8 cellular contexts compared by ENCODE assay signal in the genomic region with DNA sequence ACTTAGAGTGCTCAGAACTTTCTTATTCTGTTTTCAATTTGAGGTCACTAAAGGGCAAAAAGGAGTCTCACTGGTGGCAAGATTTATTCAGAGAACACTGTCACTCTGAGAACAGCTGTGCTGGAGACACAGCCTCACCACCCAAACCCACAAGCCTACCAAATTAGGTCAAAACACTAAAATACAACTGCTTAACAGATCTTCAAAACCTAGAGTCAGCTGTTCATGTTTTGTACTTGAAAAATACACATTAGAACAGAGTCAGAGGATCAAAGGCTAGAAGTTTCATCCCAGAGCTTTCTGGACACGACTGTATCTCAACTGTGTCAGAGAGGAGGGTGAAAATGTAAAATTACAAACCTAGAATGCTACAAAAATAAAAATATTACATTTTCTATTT.
DNase-seq lines count a peak whose midpoint lies in the region; ATAC-seq and TF ChIP-seq lines count a peak whose summit lies in the region.

No MANE protein-coding gene starts in this region.

- TF ChIP-seq CTCF in esophagus muscularis mucosa (IDR thresholded peaks at IDR 0.05), result no peak

- no peak overlapping the region for H3K4ac ChIP-seq in mesendoderm (ENCODE audit: low read depth, low read length)

- no peaks in the 10 kb centered on the region for H3K79me2 ChIP-seq in mesendoderm (ENCODE audit: control insufficient read depth, insufficient read depth, low read length)

- H3K27ac ChIP-seq in BLaER1 (peak overlapping the region; percentile 32), esophagus muscularis mucosa (replicated peaks in 1 of 4) (peak overlapping the region; percentile 41 to 68 (median 52)), mesendoderm (ENCODE audit: low read depth, low read length) (no peak overlapping the region)

- H3K56ac ChIP-seq in mesendoderm (ENCODE audit: low read length), result no peak overlapping the region

- H3K18ac ChIP-seq in mesendoderm (ENCODE audit: low read length), result no peak overlapping the region

- H2BK5ac ChIP-seq in mesendoderm (ENCODE audit: low read length), result no peak overlapping the region

- H3K4me3 ChIP-seq in BLaER1, result no peak overlapping the region
- H3K4me3 ChIP-seq in esophagus muscularis mucosa, result no peak overlapping the region
- H3K4me3 ChIP-seq in mesendoderm (ENCODE audit: low read length), result no peak overlapping the region

- ATAC-seq in GM19328 (IDR thresholded peaks at IDR 0.05; ENCODE audit: unreplicated experiment) (peak; percentile 90), HG03159 (IDR thresholded peaks at IDR 0.05; ENCODE audit: unreplicated experiment) (peak; percentile 87)

- H3K23ac ChIP-seq in mesendoderm (ENCODE audit: low read length), result no peak overlapping the region

- H3K9ac ChIP-seq in BLaER1 (no peak overlapping the region), mesendoderm (ENCODE audit: low read length) (no peak overlapping the region)

- intact Hi-C loops in esophagus muscularis mucosa (cut with DNase I), result no loop called here

- 63% methylated on average over 1 of the region's 1 CpG for WGBS in esophagus muscularis mucosa
- no CpG with 5 or more reads among the region's 1 CpG for WGBS in mesendoderm (ENCODE audit: extremely low coverage, insufficient coverage, low lambda C conversion rate)

- H3K79me1 ChIP-seq in mesendoderm (ENCODE audit: low read length), result no peaks in the 10 kb centered on the region

- no peaks in the 10 kb centered on the region for H4K20me1 ChIP-seq in BLaER1

- H3K27me3 ChIP-seq in BLaER1, result no peaks in the 10 kb centered on the region
- no peaks in the 10 kb centered on the region for H3K27me3 ChIP-seq in esophagus muscularis mucosa
- H3K27me3 ChIP-seq in mesendoderm (ENCODE audit: insufficient read depth, low read length, poor library complexity), result no peaks in the 10 kb centered on the region

- H2BK120ac ChIP-seq in mesendoderm (ENCODE audit: low read depth, low read length), result no peak overlapping the region

- TF ChIP-seq EP300 in esophagus muscularis mucosa (IDR thresholded peaks at IDR 0.05), result no peak

- no peak overlapping the region for H2AK5ac ChIP-seq in mesendoderm (ENCODE audit: low read length)

- H2BK15ac ChIP-seq in mesendoderm (replicated peaks; ENCODE audit: low read depth), result no peak overlapping the region

- H4K8ac ChIP-seq in mesendoderm (ENCODE audit: low read depth, low read length), result no peak overlapping the region

- no peak for TF ChIP-seq POLR2A in esophagus muscularis mucosa (IDR thresholded peaks at IDR 0.05; ENCODE audit: low read depth)

- no peak for DNase-seq in esophagus muscularis mucosa (ENCODE audit: extremely low spot score)
- no peak for DNase-seq in SKM-1 treated with dmso at 0.1 percent for 144 hours (lab: John Stamatoyannopoulos, UW; ENCODE audit: unreplicated experiment)
- DNase-seq in NOMO-1 treated with DMSO at 0.1 percent for 48 hours (lab: John Stamatoyannopoulos, UW; ENCODE audit: unreplicated experiment), result no peak
- DNase-seq in NCI-H446 (lab: John Stamatoyannopoulos, UW), result no peak
- no peak for DNase-seq in mesendoderm

- peaks cover 5% of the 10 kb centered on the region; the same call in 1 of the 2 replicates for H3K9me3 ChIP-seq in BLaER1
- no peaks in the 10 kb centered on the region for H3K9me3 ChIP-seq in esophagus muscularis mucosa

- no peak overlapping the region for H4K5ac ChIP-seq in mesendoderm (ENCODE audit: low read length)

- H3K4me1 ChIP-seq in BLaER1 (peaks cover 23% of the 10 kb centered on the region), esophagus muscularis mucosa (peaks cover 6 to 23% (median 21%) of the 10 kb centered on the region in 4 donors), mesendoderm (ENCODE audit: control insufficient read depth, low read depth, low read length) (no peaks in the 10 kb centered on the region)

- H3K36me3 ChIP-seq in BLaER1 (0 out of 2 replicates have a peak, but pooled peaks cover 13% of the 10 kb centered on the region), esophagus muscularis mucosa (peaks cover 0 to 13% (median 4%) of the 10 kb centered on the region in 4 donors), mesendoderm (ENCODE audit: control insufficient read depth, insufficient read depth, low read length) (no peaks in the 10 kb centered on the region)

- H3K4me2 ChIP-seq in BLaER1 (peak overlapping the region; percentile 38), mesendoderm (ENCODE audit: low read length) (no peak overlapping the region)
